Comparison of ENCODE assay signal across 13 cellular contexts in genomic region chr11:72582206-72583176, GRCh38.
"Had no signal": no experiment of that assay in that cellular context is flagged by ENCODE, and none has a peak within 500 bp of the region (broad histone marks: within the 10 kb centered on the region; RNA-seq: fewer than 3 reads in every experiment).

No MANE protein-coding gene starts in this region.

- H3K27ac Mint-ChIP-seq: activated B cell treated with CpG ODN at 0.5 μM for 24 hours; activated CD4-positive, alpha-beta T cell treated with anti-CD3 and anti-CD28 coated beads, Interleukin-2, amount 10 ng/mL, durations not matched to agents 7 days and 5 days; activated T-cell treated with anti-CD3 and anti-CD28 coated beads, Interleukin-2, amount 50 U/mL, for 72 hours had no signal

- H3K27ac ChIP-seq: ascending aorta, breast epithelium, gastroesophageal sphincter, psoas muscle, thoracic aorta had no signal

- H3K4me3 Mint-ChIP-seq: activated B cell treated with CpG ODN at 0.5 μM for 24 hours; activated CD4-positive, alpha-beta T cell treated with anti-CD3 and anti-CD28 coated beads, Interleukin-2, amount 10 ng/mL, durations not matched to agents 7 days and 5 days; activated T-cell treated with anti-CD3 and anti-CD28 coated beads, Interleukin-2, amount 50 U/mL, for 72 hours had no signal

- H3K4me1 ChIP-seq: psoas muscle had no signal

- H3K36me3 Mint-ChIP-seq: stimulated activated effector memory CD8-positive, alpha-beta T cell treated with anti-CD3 and anti-CD28 coated beads, Interleukin-12 subunit alpha, Interleukin-12 subunit beta, amount 100 ng/mL, for 72 hours had no signal

- H3K9me3 ChIP-seq: ascending aorta, breast epithelium, gastroesophageal sphincter, psoas muscle, thoracic aorta had no signal

- ATAC-seq: activated T-cell treated with anti-CD3 and anti-CD28 coated beads, Interleukin-2, amount 50 U/mL, for 72 hours; gastroesophageal sphincter; left lobe of liver; psoas muscle; stimulated activated effector memory CD8-positive, alpha-beta T cell treated with anti-CD3 and anti-CD28 coated beads, Interleukin-12 subunit alpha, Interleukin-12 subunit beta, amount 100 ng/mL, for 72 hours had no signal

- H3K36me3 ChIP-seq: ascending aorta, breast epithelium, thoracic aorta had no signal

- H3K4me3 ChIP-seq: ascending aorta, breast epithelium, dorsolateral prefrontal cortex, gastroesophageal sphincter, psoas muscle, thoracic aorta had no signal

- DNase-seq: activated B cell treated with CpG ODN at 0.5 μM for 24 hours; activated CD4-positive, alpha-beta T cell treated with anti-CD3 and anti-CD28 coated beads, Interleukin-2, amount 10 ng/mL, durations not matched to agents 7 days and 5 days; activated CD8-positive, alpha-beta memory T cell treated with anti-CD3 and anti-CD28 coated beads, Interleukin-2, amount 50 U/mL, for 48 hours; activated T-cell treated with anti-CD3 and anti-CD28 coated beads, Interleukin-2, amount 50 U/mL, for 72 hours; stimulated activated CD4-positive, alpha-beta T cell treated with anti-CD3 and anti-CD28 coated beads, Interleukin-12 subunit alpha, Interleukin-12 subunit beta, amount 100 ng/mL, for 4 hours had no signal
